13 cellular contexts compared by ENCODE assay signal in the genomic region with DNA sequence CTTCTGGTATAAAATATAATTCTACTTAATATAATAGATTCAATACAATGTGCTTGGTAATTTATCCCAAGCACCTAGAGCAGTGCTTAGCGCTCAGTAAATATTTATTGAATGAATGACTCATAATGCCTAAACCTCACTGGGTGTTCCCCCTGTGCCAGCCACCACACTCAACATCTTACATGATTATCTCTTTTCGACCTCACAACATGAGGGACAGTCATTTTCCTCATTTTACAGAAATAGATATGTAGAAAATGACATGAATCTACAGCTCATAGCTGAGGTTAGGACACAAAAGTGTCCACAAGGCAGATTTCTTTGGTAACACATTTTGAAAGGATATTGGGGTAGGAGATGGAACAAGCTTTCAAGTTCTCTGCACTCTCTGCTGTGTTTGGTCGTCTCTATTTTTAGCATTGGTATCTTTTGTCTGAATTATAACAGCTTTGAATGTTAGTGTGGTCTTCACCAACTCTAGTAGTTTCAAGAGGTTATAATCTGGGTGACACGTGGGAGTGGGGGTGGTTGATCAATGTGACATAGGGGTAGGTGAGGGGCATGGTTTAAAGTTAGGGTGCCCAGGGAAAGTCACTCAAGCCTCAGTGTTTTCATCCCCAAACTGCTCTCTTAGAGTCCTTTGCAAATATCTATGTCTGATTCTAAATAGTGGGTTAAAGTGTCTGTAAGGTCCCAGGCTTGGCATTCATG. TPM values are rescaled to one million over a fixed set of nuclear protein-coding genes. Genes with fewer than 3 reads are reported as not detected.
DNase-seq lines count a peak whose midpoint lies in the region; ATAC-seq and TF ChIP-seq lines count a peak whose summit lies in the region.
"Had no signal": no experiment of that assay in that cellular context is flagged by ENCODE, and none has a peak within 500 bp of the region (broad histone marks: within the 10 kb centered on the region; RNA-seq: fewer than 3 reads in every experiment).

No MANE protein-coding gene starts in this region.

- H3K4me3 ChIP-seq in Karpas-422 (ENCODE audit: low read length) (no peak overlapping the region), lower lobe of right lung (no peak overlapping the region)

- H3K36me3 ChIP-seq in Karpas-422 (ENCODE audit: insufficient read depth, low read length) (no peaks in the 10 kb centered on the region), lower lobe of right lung (no peaks in the 10 kb centered on the region)

- H3K27me3 ChIP-seq in Karpas-422 (ENCODE audit: low read length): no peaks in the 10 kb centered on the region
- H3K27me3 ChIP-seq in lower lobe of right lung (ENCODE audit: low read depth): no peaks in the 10 kb centered on the region
- H3K27me3 ChIP-seq: neutrophil had no signal

- intact Hi-C loops in lower lobe of right lung (cut with DNase I): no loop called here

- no peak overlapping the region for H3K4me3 Mint-ChIP-seq in effector memory CD8-positive, alpha-beta T cell
- H3K4me3 Mint-ChIP-seq: endodermal cell; T-helper 1 cell treated with Interleukin-12 subunit alpha and Interleukin-12 subunit beta and Interleukin-4 antibody, amounts not matched to agents 30 μg/mL and 1 μg/mL, for 36 hours had no signal

- H3K9me3 Mint-ChIP-seq in effector memory CD8-positive, alpha-beta T cell: no peaks in the 10 kb centered on the region

- peak overlapping the region in 1 of 2 donors; percentile 64 for H3K27ac Mint-ChIP-seq in effector memory CD8-positive, alpha-beta T cell
- H3K27ac Mint-ChIP-seq: endodermal cell; T-helper 1 cell treated with Interleukin-12 subunit alpha and Interleukin-12 subunit beta and Interleukin-4 antibody, amounts not matched to agents 30 μg/mL and 1 μg/mL, for 36 hours had no signal

- no peaks in the 10 kb centered on the region for H3K27me3 Mint-ChIP-seq in effector memory CD8-positive, alpha-beta T cell

- H3K9me3 ChIP-seq in Karpas-422 (ENCODE audit: low read length) (no peaks in the 10 kb centered on the region; the same call in 1 of the 2 replicates), lower lobe of right lung (peaks cover 7% of the 10 kb centered on the region)
- H3K9me3 ChIP-seq: neutrophil had no signal

- DNase-seq in GM10266 (ENCODE audit: extremely low spot score): peak; percentile 47
- DNase-seq in effector memory CD8-positive, alpha-beta T cell: no peak
- no peak for DNase-seq in Karpas-422
- no peak for DNase-seq in HUDEP-2 (lab: John Stamatoyannopoulos, UW; ENCODE audit: unreplicated experiment in 76 of 76)
- no peak for DNase-seq in lower lobe of right lung
- DNase-seq: activated effector memory CD4-positive, alpha-beta T cell treated with Interleukin-2 at 50 U/mL for 16 hours; endodermal cell; NCI-H226 had no signal

- no peak overlapping the region for H2AFZ ChIP-seq in Karpas-422 (ENCODE audit: low read length)

- H3K79me2 ChIP-seq in Karpas-422 (ENCODE audit: low read length): no peaks in the 10 kb centered on the region

- H3K4me2 ChIP-seq in Karpas-422 (ENCODE audit: low read depth, low read length, poor library complexity, severe bottlenecking): no peak overlapping the region

- no peaks in the 10 kb centered on the region for H3K9me2 ChIP-seq in Karpas-422 (replicated peaks; ENCODE audit: insufficient read depth, low read length)

- H3K4me1 Mint-ChIP-seq in effector memory CD8-positive, alpha-beta T cell (ENCODE audit: low read depth in 2 of 2): peaks cover 5 to 8% of the 10 kb centered on the region in 2 donors

- no peak overlapping the region for H3K9ac ChIP-seq in Karpas-422 (ENCODE audit: low read length)

- no peak for TF ChIP-seq CTCF in GM10266 (IDR thresholded peaks at IDR 0.05; ENCODE audit: control insufficient read depth, insufficient read depth, low read depth, missing control alignments)
- TF ChIP-seq CTCF in lower lobe of right lung (IDR thresholded peaks at IDR 0.05): no peak

- ATAC-seq in GM19025 (IDR thresholded peaks at IDR 0.05; ENCODE audit: low read depth, unreplicated experiment) (peak; percentile 88), HG03432 (IDR thresholded peaks at IDR 0.05; ENCODE audit: unreplicated experiment) (peak; percentile 93), GM19351 (IDR thresholded peaks at IDR 0.05; ENCODE audit: unreplicated experiment) (no peak), lower lobe of right lung (no peak)
- peak; percentile 46 for ATAC-seq in effector memory CD8-positive, alpha-beta T cell (replicated peaks)

- no peak overlapping the region for H3K27ac ChIP-seq in Karpas-422 (ENCODE audit: low read length)
- no peak overlapping the region for H3K27ac ChIP-seq in lower lobe of right lung
- H3K27ac ChIP-seq: neutrophil had no signal

- H4K20me1 ChIP-seq in Karpas-422 (ENCODE audit: insufficient read depth, low read depth, low read length): no peaks in the 10 kb centered on the region

- H3K4me1 ChIP-seq in Karpas-422 (ENCODE audit: low read length) (no peaks in the 10 kb centered on the region), lower lobe of right lung (no peaks in the 10 kb centered on the region)

- H3K36me3 Mint-ChIP-seq in effector memory CD8-positive, alpha-beta T cell (ENCODE audit: insufficient read depth): peaks cover 2% of the 10 kb centered on the region

RNA-seq across cellular contexts. Expression of gene MYOM1, which starts 9.8 kb away (rescaled TPM):
- total RNA-seq in Karpas-422 (2014; rRNA removed; shearing (Covaris generic); ENCODE audit: low replicate concordance): 0.04 TPM in 1 of 2 replicates, not detected in the other
- 5.0 TPM for total RNA-seq in lower lobe of right lung

RNA-seq across cellular contexts. Expression of gene MYL12A, which starts 37.6 kb away (rescaled TPM):
- total RNA-seq in Karpas-422 (2014; rRNA removed; shearing (Covaris generic); ENCODE audit: low replicate concordance): 300 and 482 TPM in 2 replicates
- total RNA-seq in lower lobe of right lung: 481 TPM

RNA-seq across cellular contexts. Expression of gene MYL12B, which starts 51.9 kb away (rescaled TPM):
- total RNA-seq in Karpas-422 (2014; rRNA removed; shearing (Covaris generic); ENCODE audit: low replicate concordance): 124 and 254 TPM in 2 replicates
- total RNA-seq in lower lobe of right lung: 318 TPM

Comparison
In these comparisons a context has a peak if more than half of its experiments do, and no peak if none do; other contexts are left out.
1. ATAC-seq: peak in GM19025 (single experiment), HG03432 (single experiment) and effector memory CD8-positive, alpha-beta T cell (single experiment); none in GM19351 (single experiment) and lower lobe of right lung (0 of 2).